16 cellular contexts compared by ENCODE assay signal in genomic region chr11:92397356-92397755, GRCh38.
DNase-seq lines count a peak whose midpoint lies in the region; ATAC-seq and TF ChIP-seq lines count a peak whose summit lies in the region.
"Had no signal": no experiment of that assay in that cellular context is flagged by ENCODE, and none has a peak within 500 bp of the region (broad histone marks: within the 10 kb centered on the region; RNA-seq: fewer than 3 reads in every experiment).

No MANE protein-coding gene starts in this region.

- H4K8ac ChIP-seq in H9 (replicated peaks; ENCODE audit: insufficient read length, low read depth, low read length) = no peak overlapping the region

- peak overlapping the region in 2 of 3 experiments; percentile 12 to 71; a peak in 4 of 7 replicates for H3K27ac Mint-ChIP-seq in H9

- POLR2A ChIA-PET in AG04449 (lab: Yijun Ruan, JAX) = no interaction called here

- no peak overlapping the region for H3K14ac ChIP-seq in H9 (ENCODE audit: insufficient read depth, low read length)

- no peak overlapping the region for H3K23ac ChIP-seq in H9 (ENCODE audit: insufficient read length, low read depth, low read length)

- no peak overlapping the region for H2AFZ ChIP-seq in H9 (ENCODE audit: low read length)

- H2BK120ac ChIP-seq in H9 (ENCODE audit: low read depth, low read length, poor library complexity, severe bottlenecking) = no peak overlapping the region

- H3K4me1 Mint-ChIP-seq in H9 = peaks cover 25 to 33% of the 10 kb centered on the region in 2 experiments
- H3K4me1 Mint-ChIP-seq: CD14-positive monocyte had no signal

- H3K4me3 ChIP-seq in AG04449 (ENCODE audit: low read depth, low read length) (no peak overlapping the region), WERI-Rb-1 (ENCODE audit: low read depth, low read length) (no peak overlapping the region)
- H3K4me3 ChIP-seq: A549, K562 had no signal

- H3K9me3 Mint-ChIP-seq in H9 = 0 out of 5 replicates have a peak, but pooled peaks cover 0 to under 1% of the 10 kb centered on the region in 2 experiments

- no peaks in the 10 kb centered on the region for H3K9me3 ChIP-seq in H9 (ENCODE audit: control insufficient read depth, low read depth, low read length)
- H3K9me3 ChIP-seq in WERI-Rb-1 (ENCODE audit: severe bottlenecking) = no peaks in the 10 kb centered on the region
- H3K9me3 ChIP-seq: A549 had no signal

- no peak for ATAC-seq in GM19351 (IDR thresholded peaks at IDR 0.05; ENCODE audit: unreplicated experiment)
- ATAC-seq: A549, K562 had no signal

- H3K4me2 ChIP-seq in H9 (ENCODE audit: insufficient read depth, insufficient read length, low read length) = no peak overlapping the region
- H3K4me2 ChIP-seq: A549 had no signal

- H2AK5ac ChIP-seq in H9 (ENCODE audit: insufficient read length, low read length) = no peak overlapping the region

- no peaks in the 10 kb centered on the region for H3K23me2 ChIP-seq in H9 (ENCODE audit: insufficient read length, low read depth, low read length, poor library complexity, severe bottlenecking)

- peaks cover 2% of the 10 kb centered on the region; the same call in 1 of the 2 replicates for H3K79me2 ChIP-seq in H9 (ENCODE audit: insufficient read depth, low read length)

- no peaks in the 10 kb centered on the region for H3K27me3 Mint-ChIP-seq in H9 (ENCODE audit: low read depth)

- no peaks in the 10 kb centered on the region for H3K36me3 ChIP-seq in WERI-Rb-1

- no peaks in the 10 kb centered on the region for H3K27me3 ChIP-seq in H9 (ENCODE audit: insufficient read depth, low read length)
- no peaks in the 10 kb centered on the region for H3K27me3 ChIP-seq in WERI-Rb-1 (ENCODE audit: insufficient read depth, low read depth, severe bottlenecking)

- H3K27ac ChIP-seq in H9 (ENCODE audit: insufficient read length, low read depth, low read length) (no peak overlapping the region), WERI-Rb-1 (no peak overlapping the region)
- H3K27ac ChIP-seq: A549 had no signal

- TF ChIP-seq CTCF in AG04449 (IDR thresholded peaks at IDR 0.05; ENCODE audit: insufficient read depth, low read length, missing control alignments) (peak; percentile 4), H9 (conservative IDR thresholded peaks at IDR 0.05) (no peak), WERI-Rb-1 (IDR thresholded peaks at IDR 0.05; ENCODE audit: low read depth, low read length) (no peak)

- H2BK5ac ChIP-seq in H9 (ENCODE audit: insufficient read length, low read length) = no peak overlapping the region

- CTCF ChIA-PET in AG04449 (lab: Yijun Ruan, JAX) = interaction anchor here (0.8 to 1.6 kb wide), 4 partner anchors 9 to 488 kb away, joined by 3 to 4 read pairs (median 3); no protein-coding TSS in a partner anchor

- H2BK20ac ChIP-seq in H9 (ENCODE audit: low read depth, low read length, poor library complexity, severe bottlenecking) = no peak overlapping the region

- H3K4me3 Mint-ChIP-seq in H9 = no peak overlapping the region
- H3K4me3 Mint-ChIP-seq: CD14-positive monocyte had no signal

- no peak overlapping the region for H3K4ac ChIP-seq in H9 (ENCODE audit: low read depth, low read length)

- WGBS in H9 (ENCODE audit: extremely low coverage, insufficient read length, low lambda C conversion rate) = no CpG with 5 or more reads among the region's 8 CpGs

- DNase-seq in AG04449 (ENCODE audit: low read depth, low spot score) = no peak
- DNase-seq in H9 = no peak
- peak; percentile 27 for DNase-seq in WERI-Rb-1
- DNase-seq in islet precursor cell = peak; percentile 73
- no peak for DNase-seq in T-helper 2 cell
- DNase-seq in cerebellar cortex (ENCODE audit: low spot score) = no peak
- no peak for DNase-seq in NCI-H2227 (lab: John Stamatoyannopoulos, UW; ENCODE audit: unreplicated experiment)
- DNase-seq: MV-4-11, NCI-H1417 treated with DMSO at 0.1 percent for 48 hours, NCI-H1930, NCI-H446 treated with DMSO at 0.1 percent for 48 hours, SHP77 had no signal

- no peak overlapping the region for H2BK15ac ChIP-seq in H9 (ENCODE audit: low read depth, low read length)

- H4K20me1 ChIP-seq in H9 (ENCODE audit: control insufficient read depth, insufficient read depth, insufficient read length) = no peaks in the 10 kb centered on the region

- H4K5ac ChIP-seq in H9 (ENCODE audit: insufficient read length, low read depth, low read length) = no peak overlapping the region

- H3T11ph ChIP-seq in H9 (ENCODE audit: low read length) = no peak overlapping the region

- peaks cover 13% of the 10 kb centered on the region; the same call in 1 of the 2 replicates for H3K4me1 ChIP-seq in H9 (ENCODE audit: insufficient read depth, low read length)

- no peak overlapping the region for H3K56ac ChIP-seq in H9 (ENCODE audit: insufficient read length, low read depth, low read length)

- H4K91ac ChIP-seq in H9 (ENCODE audit: insufficient read length, low read depth, low read length) = no peak overlapping the region

- no peak overlapping the region for H3K9ac ChIP-seq in H9 (ENCODE audit: extremely low read depth, insufficient read length, low read length)

- peaks cover 0 to 1% (median under 1%) of the 10 kb centered on the region in 3 experiments; a peak in 2 of 7 replicates for H3K36me3 Mint-ChIP-seq in H9 (ENCODE audit: insufficient read depth in 1 of 3, low read depth in 3 of 3)
- H3K36me3 Mint-ChIP-seq: CD14-positive monocyte had no signal

- H3K18ac ChIP-seq in H9 (ENCODE audit: insufficient read length, low read depth, low read length) = no peak overlapping the region

- no peaks in the 10 kb centered on the region for H3K79me1 ChIP-seq in H9 (ENCODE audit: insufficient read depth, low read depth, low read length, poor library complexity, severe bottlenecking)

- H2BK12ac ChIP-seq in H9 (ENCODE audit: insufficient read length, low read depth, low read length) = no peak overlapping the region

Comparison
In these comparisons a context has a peak if more than half of its experiments do, and no peak if none do; other contexts are left out.
1. DNase-seq: peak in WERI-Rb-1 (single experiment) and islet precursor cell (single experiment); none in AG04449 (single experiment), H9 (single experiment), T-helper 2 cell (0 of 5), cerebellar cortex (single experiment) and NCI-H2227 (single experiment).